In genomic region chr3:179954226-179954870, GRCh38 we compare ENCODE assay signal across 26 cellular contexts.
DNase-seq lines count a peak whose midpoint lies in the region; ATAC-seq, FAIRE-seq and TF ChIP-seq lines count a peak whose summit lies in the region.
"Had no signal": no experiment of that assay in that cellular context is flagged by ENCODE, and none has a peak within 500 bp of the region (broad histone marks: within the 10 kb centered on the region; RNA-seq: fewer than 3 reads in every experiment).

No MANE protein-coding gene starts in this region.

- TF ChIP-seq POLR2A in H54 (IDR thresholded peaks at IDR 0.05; ENCODE audit: low read depth, low read length), result no peak
- no peak for TF ChIP-seq POLR2A in lower leg skin (IDR thresholded peaks at IDR 0.05)

- peaks cover 9% of the 10 kb centered on the region for H3K36me3 Mint-ChIP-seq in activated T-helper 2 cell treated with anti-CD3 and anti-CD28 coated beads, Interferon-gamma antibody, Interleukin-2, Interleukin-4, amounts not matched to agents 10 μg/mL and 5 μg/mL and 100 μg/mL, durations not matched to agents 14 hours and 24 hours and 36 hours (ENCODE audit: low read depth)
- H3K36me3 Mint-ChIP-seq in nephron (ENCODE audit: low read depth), result no peaks in the 10 kb centered on the region
- H3K36me3 Mint-ChIP-seq: naive thymus-derived CD4-positive, alpha-beta T cell had no signal

- peaks cover 13% of the 10 kb centered on the region for H3K9me3 Mint-ChIP-seq in activated T-helper 2 cell treated with anti-CD3 and anti-CD28 coated beads, Interferon-gamma antibody, Interleukin-2, Interleukin-4, amounts not matched to agents 10 μg/mL and 5 μg/mL and 100 μg/mL, durations not matched to agents 14 hours and 24 hours and 36 hours
- H3K9me3 Mint-ChIP-seq in nephron, result no peaks in the 10 kb centered on the region
- H3K9me3 Mint-ChIP-seq: T-helper 1 cell treated with Interleukin-12 subunit alpha and Interleukin-12 subunit beta and Interleukin-4 antibody, amounts not matched to agents 30 μg/mL and 1 μg/mL, for 36 hours had no signal

- DNase-seq in COLO829 (ENCODE audit: low spot score) (peak; percentile 28), H54 (ENCODE audit: insufficient read length, low spot score) (no peak), lower leg skin (ENCODE audit: low spot score in 2 of 2) (no peak), HuH-7 (ENCODE audit: low spot score) (no peak), Right ventricle myocardium inferior (ENCODE audit: missing footprints) (no peak)
- DNase-seq in activated T-helper 2 cell treated with anti-CD3 and anti-CD28 coated beads, Interferon-gamma antibody, Interleukin-2, Interleukin-4, amounts not matched to agents 10 μg/mL and 5 μg/mL and 100 μg/mL, durations not matched to agents 14 hours and 24 hours and 36 hours (ENCODE audit: low spot score), result no peak
- DNase-seq: ACHN; activated gamma-delta T cell; activated naive CD8-positive, alpha-beta T cell treated with anti-CD3 and anti-CD28 coated beads, Interleukin-2, amount 10 ng/mL, durations not matched to agents 7 days and 5 days; activated T-cell treated with anti-CD3 and anti-CD28 coated beads, Interleukin-2, amount 50 U/mL, for 1 hour; cortex of kidney; KBM-7; left ventricle myocardium inferior; naive thymus-derived CD4-positive, alpha-beta T cell; NCI-H1436 treated with DMSO at 0.1 percent for 48 hours; NCI-H345; right cardiac atrium; SK-N-SH; stimulated activated CD4-positive, alpha-beta T cell treated with anti-CD3 and anti-CD28 coated beads, Interleukin-2, amount 100 ng/mL, for 48 hours; upper lobe of right lung had no signal

- intact Hi-C loops in activated T-helper 2 cell treated with anti-CD3 and anti-CD28 coated beads, Interferon-gamma antibody, Interleukin-2, Interleukin-4, amounts not matched to agents 10 μg/mL and 5 μg/mL and 100 μg/mL, durations not matched to agents 14 hours and 24 hours and 36 hours (cut with micrococcal nuclease), result loop anchor here (10.0 kb wide), 1 partner anchor 310 kb away; no protein-coding TSS in a partner anchor
- intact Hi-C loops in lower leg skin (cut with DNase I; ENCODE audit: low total_unique reads), result no loop called here
- intact Hi-C loops in Right ventricle myocardium inferior (cut with DNase I), result no loop called here

- no peak for TF ChIP-seq CTCF in nephron (IDR thresholded peaks at IDR 0.05; ENCODE audit: unreplicated experiment in 3 of 3)
- TF ChIP-seq CTCF in lower leg skin (IDR thresholded peaks at IDR 0.05), result no peak

- ATAC-seq in HG02571 (IDR thresholded peaks at IDR 0.05; ENCODE audit: unreplicated experiment) (no peak), Right ventricle myocardium inferior (no peak)
- ATAC-seq: activated CD4-positive, CD25-positive, alpha-beta regulatory T cell treated with anti-CD3 and anti-CD28 coated beads, Interleukin-2, amount 50 U/mL, for 24 hours; HCT116; naive thymus-derived CD4-positive, alpha-beta T cell; right cardiac atrium; upper lobe of right lung had no signal

- peak; percentile 87 for FAIRE-seq in H54 (lab: Jason Lieb, UNC)

- no peak overlapping the region for H3K4me3 ChIP-seq in lower leg skin (ENCODE audit: low read depth, poor library complexity, severe bottlenecking)
- H3K4me3 ChIP-seq: ascending aorta, left ventricle myocardium inferior, upper lobe of right lung had no signal

- 54 to 77% methylated on average over 6 of the region's 6 CpGs for WGBS in lower leg skin, 2 donors

- peaks cover 5% of the 10 kb centered on the region for H3K27me3 Mint-ChIP-seq in activated T-helper 2 cell treated with anti-CD3 and anti-CD28 coated beads, Interferon-gamma antibody, Interleukin-2, Interleukin-4, amounts not matched to agents 10 μg/mL and 5 μg/mL and 100 μg/mL, durations not matched to agents 14 hours and 24 hours and 36 hours (ENCODE audit: low read depth)
- peaks cover 3% of the 10 kb centered on the region for H3K27me3 Mint-ChIP-seq in nephron (ENCODE audit: low read depth)

- peak overlapping the region; percentile 58 for H3K27ac Mint-ChIP-seq in activated T-helper 2 cell treated with anti-CD3 and anti-CD28 coated beads, Interferon-gamma antibody, Interleukin-2, Interleukin-4, amounts not matched to agents 10 μg/mL and 5 μg/mL and 100 μg/mL, durations not matched to agents 14 hours and 24 hours and 36 hours
- H3K27ac Mint-ChIP-seq in nephron, result peak overlapping the region in 2 of 3 experiments; percentile 16 to 67
- H3K27ac Mint-ChIP-seq: activated naive CD8-positive, alpha-beta T cell treated with anti-CD3 and anti-CD28 coated beads, Interleukin-2, amount 10 ng/mL, durations not matched to agents 7 days and 5 days; naive thymus-derived CD4-positive, alpha-beta T cell; T-helper 1 cell treated with Interleukin-12 subunit alpha and Interleukin-12 subunit beta and Interleukin-4 antibody, amounts not matched to agents 30 μg/mL and 1 μg/mL, for 36 hours had no signal

- H3K4me1 Mint-ChIP-seq in activated T-helper 2 cell treated with anti-CD3 and anti-CD28 coated beads, Interferon-gamma antibody, Interleukin-2, Interleukin-4, amounts not matched to agents 10 μg/mL and 5 μg/mL and 100 μg/mL, durations not matched to agents 14 hours and 24 hours and 36 hours (ENCODE audit: low read depth), result peaks cover 41% of the 10 kb centered on the region
- peaks cover 6% of the 10 kb centered on the region for H3K4me1 Mint-ChIP-seq in nephron

- H3K4me3 Mint-ChIP-seq in activated T-helper 2 cell treated with anti-CD3 and anti-CD28 coated beads, Interferon-gamma antibody, Interleukin-2, Interleukin-4, amounts not matched to agents 10 μg/mL and 5 μg/mL and 100 μg/mL, durations not matched to agents 14 hours and 24 hours and 36 hours (ENCODE audit: low read depth), result no peak overlapping the region
- no peak overlapping the region for H3K4me3 Mint-ChIP-seq in nephron
- H3K4me3 Mint-ChIP-seq: activated naive CD8-positive, alpha-beta T cell treated with anti-CD3 and anti-CD28 coated beads, Interleukin-2, amount 10 ng/mL, durations not matched to agents 7 days and 5 days; naive thymus-derived CD4-positive, alpha-beta T cell; T-helper 1 cell treated with Interleukin-12 subunit alpha and Interleukin-12 subunit beta and Interleukin-4 antibody, amounts not matched to agents 30 μg/mL and 1 μg/mL, for 36 hours had no signal
